In genomic region chr17:42067371-42068180, GRCh38 we compare ENCODE assay signal across 8 cellular contexts. TPM values are rescaled to one million over a fixed set of nuclear protein-coding genes. Genes with fewer than 3 reads are reported as not detected.
DNase-seq lines count a peak whose midpoint lies in the region; ATAC-seq and TF ChIP-seq lines count a peak whose summit lies in the region.

No MANE protein-coding gene starts in this region.

- H3K27me3 Mint-ChIP-seq in Caco-2 (ENCODE audit: insufficient read depth, unreplicated experiment), result peaks cover 3% of the 10 kb centered on the region
- peaks cover 27% of the 10 kb centered on the region for H3K27me3 Mint-ChIP-seq in T-helper 17 cell

- H3K36me3 ChIP-seq in Caco-2 (ENCODE audit: control insufficient read depth, insufficient read depth, low read length) (no peaks in the 10 kb centered on the region), ascending aorta (no peaks in the 10 kb centered on the region)

- no peak overlapping the region for H3K27ac ChIP-seq in ascending aorta

- no peaks in the 10 kb centered on the region for H3K36me3 Mint-ChIP-seq in Caco-2 (ENCODE audit: insufficient read depth, unreplicated experiment)
- no peaks in the 10 kb centered on the region for H3K36me3 Mint-ChIP-seq in T-helper 17 cell (ENCODE audit: low read depth)

- peak; percentile 74 to 82 for DNase-seq in Caco-2
- peak; percentile 86 for DNase-seq in HuH-7.5 (ENCODE audit: low spot score)
- peak; percentile 56 to 70 (median 57) for DNase-seq in T-helper 17 cell
- peak in 1 of 2 donors; percentile 73 for DNase-seq in ascending aorta (ENCODE audit: low spot score in 2 of 2)
- peak; percentile 82 for DNase-seq in iPS-NIHi11 (ENCODE audit: low spot score)
- DNase-seq in stimulated activated CD4-positive, alpha-beta T cell treated with anti-CD3 and anti-CD28 coated beads, Interleukin-15, amount 100 ng/mL, for 1 hour (ENCODE audit: low read depth in 1 of 2, low spot score in 1 of 2), result peak; percentile 40 to 64

- peak; percentile 85 to 91 for TF ChIP-seq CTCF in Caco-2 (IDR thresholded peaks at IDR 0.05; ENCODE audit: insufficient read depth in 1 of 2, low read depth in 1 of 2, low read length in 1 of 2, severe bottlenecking in 1 of 2, unreplicated experiment in 1 of 2)
- peak; percentile 68 to 86 (median 84) for TF ChIP-seq CTCF in ascending aorta (IDR thresholded peaks at IDR 0.05)

- H3K4me1 Mint-ChIP-seq in Caco-2 (ENCODE audit: low read depth, unreplicated experiment), result no peaks in the 10 kb centered on the region
- peaks cover 8% of the 10 kb centered on the region for H3K4me1 Mint-ChIP-seq in T-helper 17 cell

- intact Hi-C loops in Caco-2 (cut with micrococcal nuclease; ENCODE audit: unreplicated experiment) (loop anchor here (1.0 kb wide), 2 partner anchors 34 to 49 kb away; no protein-coding TSS in a partner anchor), ascending aorta (cut with DNase I) (loop anchor here (1.0 kb wide), 2 partner anchors 34 to 49 kb away; no protein-coding TSS in a partner anchor)

- CTCF ChIA-PET in Caco-2 (lab: Charles Lee), result interaction anchor here (0.7 to 1.8 kb wide), 8 partner anchors 19 to 53 kb away, joined by 3 to 7 read pairs (median 5); partner anchors contain the start of genes KAT2A and ZNF385C

- H3K27me3 ChIP-seq in Caco-2 (replicated peaks; ENCODE audit: control insufficient read depth, insufficient read depth, low read length), result no peaks in the 10 kb centered on the region
- H3K27me3 ChIP-seq in ascending aorta, result no peaks in the 10 kb centered on the region

- H3K9me3 Mint-ChIP-seq in Caco-2 (ENCODE audit: unreplicated experiment), result no peaks in the 10 kb centered on the region

- H3K4me3 ChIP-seq in Caco-2 (ENCODE audit: low read depth, low read length) (no peak overlapping the region), ascending aorta (no peak overlapping the region)

- BruUV-seq in Caco-2 (replicated peaks; lab: Mats Ljungman, UMichigan), result no TSS peak

- no peak overlapping the region for H3K27ac Mint-ChIP-seq in Caco-2 (ENCODE audit: unreplicated experiment)
- H3K27ac Mint-ChIP-seq in T-helper 17 cell, result no peak overlapping the region

- ATAC-seq in T-helper 17 cell, result peak; percentile 66
- ATAC-seq in HG02970 (IDR thresholded peaks at IDR 0.05; ENCODE audit: low FRiP score, unreplicated experiment), result no peak
- no peak for ATAC-seq in HG02840 (IDR thresholded peaks at IDR 0.05; ENCODE audit: low FRiP score, unreplicated experiment)

- H3K4me1 ChIP-seq in Caco-2 (peaks cover 10% of the 10 kb centered on the region), ascending aorta (peaks cover 0 to 3% of the 10 kb centered on the region in 2 donors)

- H3K4me3 Mint-ChIP-seq in Caco-2 (ENCODE audit: unreplicated experiment) (no peak overlapping the region), T-helper 17 cell (no peak overlapping the region)

- POLR2A ChIA-PET in Caco-2 (lab: Charles Lee), result interaction anchor here (0.6 kb wide), 1 partner anchor 11 kb away, joined by 3 read pairs; no protein-coding TSS in a partner anchor

- no peaks in the 10 kb centered on the region for H3K9me3 ChIP-seq in Caco-2
- H3K9me3 ChIP-seq in T-helper 17 cell (ENCODE audit: control insufficient read depth, low read length, poor library complexity, severe bottlenecking), result no peaks in the 10 kb centered on the region
- no peaks in the 10 kb centered on the region for H3K9me3 ChIP-seq in ascending aorta

RNA-seq across cellular contexts. Expression of gene C17orf113, which starts 17.2 kb away (rescaled TPM):
- total RNA-seq in Caco-2 (2022), result 3.8 and 4.7 TPM in 2 replicates
- under 1 TPM; 0.65 to 0.85 TPM for total RNA-seq in T-helper 17 cell
- 0.21 TPM for total RNA-seq in ascending aorta

RNA-seq across cellular contexts. Expression of gene ZNF385C, which starts 30.7 kb away (rescaled TPM):
- total RNA-seq in Caco-2 (2022), result 1.00 and 1.5 TPM in 2 replicates
- total RNA-seq in T-helper 17 cell, result under 1 TPM; 0.16 to 0.20 TPM
- not detected for total RNA-seq in ascending aorta

RNA-seq across cellular contexts. Expression of gene DHX58, which starts 44.9 kb away (rescaled TPM):
- total RNA-seq in Caco-2 (2022), result 0.79 TPM in 2 replicates
- total RNA-seq in T-helper 17 cell, result 10 to 100 TPM; 16.9 to 24.0 TPM
- 1.7 TPM for total RNA-seq in ascending aorta

RNA-seq across cellular contexts. Expression of gene NKIRAS2, which starts 47.7 kb away (rescaled TPM):
- total RNA-seq in Caco-2 (2022) (51.6 and 55.0 TPM in 2 replicates), T-helper 17 cell (10 to 100 TPM; 14.3 to 15.6 TPM), ascending aorta (63.6 TPM)

RNA-seq across cellular contexts. Expression of gene DNAJC7, which starts 50.3 kb away (rescaled TPM):
- total RNA-seq in Caco-2 (2022) (147 and 156 TPM in 2 replicates), T-helper 17 cell (100 to 1,000 TPM; 113 to 124 TPM), ascending aorta (79.7 TPM)
